1 cellular context compared by ENCODE assay signal in the genomic region with DNA sequence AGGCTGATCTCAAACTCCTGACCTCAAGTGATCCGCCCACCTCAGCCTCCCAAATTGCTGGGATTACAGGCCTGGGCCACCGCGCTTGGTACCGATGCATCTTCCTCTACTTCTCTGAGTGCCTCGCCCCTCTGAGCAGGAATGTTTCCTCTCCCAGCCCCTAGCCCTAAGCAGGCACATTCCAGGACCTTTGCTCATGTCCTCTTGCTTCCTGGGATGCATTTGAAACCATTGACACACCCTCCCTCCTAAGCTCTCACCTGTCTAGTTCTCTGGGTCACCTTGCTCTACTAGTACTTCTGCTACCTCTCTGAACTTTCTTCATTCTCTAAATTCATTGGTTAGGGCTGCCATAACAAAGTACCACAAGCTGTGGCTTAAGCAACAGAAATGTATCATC.
TF ChIP-seq lines count a peak whose summit lies in the region.

No MANE protein-coding gene starts in this region.

TF ChIP-seq in IMR-90, 13 proteins besides CTCF, POLR2A, EP300 and RAD21:
- no peak for TF ChIP-seq BHLHE40 (IDR thresholded peaks at IDR 0.05; ENCODE audit: low read depth, low read length)
